ENCODE assay signal across 10 cellular contexts in the genomic region with DNA sequence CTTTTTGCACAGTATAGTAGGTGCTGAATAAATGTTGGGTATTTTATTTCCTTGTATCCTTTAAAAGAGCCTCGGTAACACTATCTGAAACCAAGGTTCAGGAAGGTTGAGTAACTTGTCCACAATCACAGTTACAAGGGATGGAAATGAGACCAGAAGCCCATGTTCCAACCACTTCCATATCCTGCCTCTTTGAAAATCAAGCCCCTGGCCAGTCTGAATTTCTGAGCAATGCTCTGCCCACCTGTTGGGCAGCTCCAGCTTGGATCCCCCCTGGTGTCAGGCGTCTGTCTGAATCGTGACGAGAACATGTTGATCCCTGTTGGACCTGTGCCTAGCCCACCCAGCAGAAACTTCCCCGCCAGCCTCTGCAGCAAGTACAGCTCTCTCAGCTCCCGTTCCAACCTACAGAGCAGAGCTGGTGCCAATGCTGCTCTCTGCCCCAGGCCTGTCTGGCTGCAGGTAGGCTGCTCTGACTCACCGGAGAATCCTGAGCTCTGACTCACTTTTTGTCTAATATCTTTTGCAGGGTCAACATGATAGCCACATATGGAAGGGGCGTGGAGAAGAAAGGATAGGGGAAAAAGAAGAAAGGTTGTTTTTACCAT.
DNase-seq lines count a peak whose midpoint lies in the region; ATAC-seq and TF ChIP-seq lines count a peak whose summit lies in the region.
"Had no signal": no experiment of that assay in that cellular context is flagged by ENCODE, and none has a peak within 500 bp of the region (broad histone marks: within the 10 kb centered on the region; RNA-seq: fewer than 3 reads in every experiment).

No MANE protein-coding gene starts in this region.

- H3K36me3 Mint-ChIP-seq in stimulated activated memory B cell treated with anti-CD40 and anti-IgM and Interleukin-4, amounts not matched to agents 10 μg/mL and 1 μg/mL and 100 μg/mL, for 72 hours, result no peaks in the 10 kb centered on the region
- H3K36me3 Mint-ChIP-seq in CD14-positive monocyte, result no peaks in the 10 kb centered on the region
- H3K36me3 Mint-ChIP-seq: brain had no signal

- H3K4me3 ChIP-seq in MG63 (no peak overlapping the region), tibial nerve (no peak overlapping the region), mucosa of descending colon (no peak overlapping the region)
- H3K4me3 ChIP-seq in effector memory CD4-positive, alpha-beta T cell (ENCODE audit: insufficient read depth, low read depth, low read length, poor library complexity, severe bottlenecking), result no peak overlapping the region

- H3K27ac ChIP-seq in epithelial cell of prostate (peak overlapping the region; percentile 96), tibial nerve (no peak overlapping the region)
- H3K27ac ChIP-seq in effector memory CD4-positive, alpha-beta T cell (ENCODE audit: insufficient read depth, low read length, poor library complexity, severe bottlenecking), result no peak overlapping the region

- no peak overlapping the region for H3K4me3 Mint-ChIP-seq in stimulated activated memory B cell treated with anti-CD40 and anti-IgM and Interleukin-4, amounts not matched to agents 10 μg/mL and 1 μg/mL and 100 μg/mL, for 72 hours
- H3K4me3 Mint-ChIP-seq in CD14-positive monocyte, result no peak overlapping the region
- H3K4me3 Mint-ChIP-seq: brain had no signal

- intact Hi-C loops in mucosa of descending colon (cut with DNase I, micrococcal nuclease) (no loop called here), CD14-positive monocyte (cut with micrococcal nuclease) (no loop called here)

- TF ChIP-seq CTCF in tibial nerve (IDR thresholded peaks at IDR 0.05) (no peak), mucosa of descending colon (IDR thresholded peaks at IDR 0.05) (no peak), CD14-positive monocyte (IDR thresholded peaks at IDR 0.05) (no peak)

- no peak for TF ChIP-seq EP300 in tibial nerve (IDR thresholded peaks at IDR 0.05)

- DNase-seq in MG63 (peak; percentile 70), epithelial cell of prostate (ENCODE audit: low read depth, low spot score) (peak; percentile 94), tibial nerve (ENCODE audit: low spot score in 2 of 2) (no peak), mucosa of descending colon (no peak), CD14-positive monocyte (ENCODE audit: low spot score) (no peak)
- DNase-seq in effector memory CD4-positive, alpha-beta T cell, result no peak
- DNase-seq: NCI-H2029 had no signal

- no peak overlapping the region for H3K27ac Mint-ChIP-seq in stimulated activated memory B cell treated with anti-CD40 and anti-IgM and Interleukin-4, amounts not matched to agents 10 μg/mL and 1 μg/mL and 100 μg/mL, for 72 hours
- peak overlapping the region in 1 of 7 donors; percentile 3 for H3K27ac Mint-ChIP-seq in CD14-positive monocyte

- WGBS in tibial nerve, 2 donors, result 78 to 79% methylated on average over 8 of the region's 8 CpGs

- TF ChIP-seq POLR2A in tibial nerve (IDR thresholded peaks at IDR 0.05), result no peak

- no peaks in the 10 kb centered on the region for H3K4me1 Mint-ChIP-seq in stimulated activated memory B cell treated with anti-CD40 and anti-IgM and Interleukin-4, amounts not matched to agents 10 μg/mL and 1 μg/mL and 100 μg/mL, for 72 hours
- no peaks in the 10 kb centered on the region for H3K4me1 Mint-ChIP-seq in CD14-positive monocyte

- H3K9me3 Mint-ChIP-seq in stimulated activated memory B cell treated with anti-CD40 and anti-IgM and Interleukin-4, amounts not matched to agents 10 μg/mL and 1 μg/mL and 100 μg/mL, for 72 hours, result no peaks in the 10 kb centered on the region
- peaks cover 0 to 7% (median 2%) of the 10 kb centered on the region in 7 donors for H3K9me3 Mint-ChIP-seq in CD14-positive monocyte

- H3K27me3 ChIP-seq in MG63, result no peaks in the 10 kb centered on the region
- H3K27me3 ChIP-seq in tibial nerve, result no peaks in the 10 kb centered on the region
- H3K27me3 ChIP-seq in effector memory CD4-positive, alpha-beta T cell (replicated peaks; ENCODE audit: control insufficient read depth, insufficient read depth, low read length, poor library complexity, severe bottlenecking), result no peaks in the 10 kb centered on the region

- no peaks in the 10 kb centered on the region for H3K27me3 Mint-ChIP-seq in stimulated activated memory B cell treated with anti-CD40 and anti-IgM and Interleukin-4, amounts not matched to agents 10 μg/mL and 1 μg/mL and 100 μg/mL, for 72 hours
- H3K27me3 Mint-ChIP-seq in CD14-positive monocyte (ENCODE audit: low read depth in 3 of 3), result peaks cover 0 to 3% (median 2%) of the 10 kb centered on the region in 3 donors
- H3K27me3 Mint-ChIP-seq: brain had no signal

- ATAC-seq in GM21723 (IDR thresholded peaks at IDR 0.05; ENCODE audit: unreplicated experiment) (peak; percentile 38), mucosa of descending colon (no peak)
- peak; percentile 38 for ATAC-seq in stimulated activated memory B cell treated with anti-CD40 and anti-IgM and Interleukin-4, amounts not matched to agents 10 μg/mL and 1 μg/mL and 100 μg/mL, for 72 hours

- H3K4me1 ChIP-seq in tibial nerve (no peaks in the 10 kb centered on the region), mucosa of descending colon (ENCODE audit: low read depth) (no peaks in the 10 kb centered on the region)
- H3K4me1 ChIP-seq in effector memory CD4-positive, alpha-beta T cell (ENCODE audit: control insufficient read depth, insufficient read depth, low read length, poor library complexity, severe bottlenecking), result no peaks in the 10 kb centered on the region

- H3K36me3 ChIP-seq in MG63, result no peaks in the 10 kb centered on the region
- no peaks in the 10 kb centered on the region for H3K36me3 ChIP-seq in tibial nerve
- H3K36me3 ChIP-seq in mucosa of descending colon (ENCODE audit: low read depth), result no peaks in the 10 kb centered on the region
- H3K36me3 ChIP-seq in effector memory CD4-positive, alpha-beta T cell (ENCODE audit: control insufficient read depth, insufficient read depth, low read length), result no peaks in the 10 kb centered on the region

- no peaks in the 10 kb centered on the region for H3K9me3 ChIP-seq in MG63
- peaks cover 0 to 5% (median 0%) of the 10 kb centered on the region in 4 donors for H3K9me3 ChIP-seq in tibial nerve
- no peaks in the 10 kb centered on the region for H3K9me3 ChIP-seq in mucosa of descending colon
- no peaks in the 10 kb centered on the region for H3K9me3 ChIP-seq in effector memory CD4-positive, alpha-beta T cell (ENCODE audit: control insufficient read depth, low read length)

Comparison
In these comparisons a context has a peak if more than half of its experiments do, and no peak if none do; other contexts are left out.
1. DNase-seq: peak in MG63 (single experiment) and epithelial cell of prostate (single experiment); none in tibial nerve (0 of 2), mucosa of descending colon (0 of 3), CD14-positive monocyte (single experiment) and effector memory CD4-positive, alpha-beta T cell (0 of 3).